ENCODE assay signal across 11 cellular contexts in genomic region chr9:76530458-76531100, GRCh38.
A peak's percentile ranks its signal among the peaks of the same experiment; 100 is the strongest.
DNase-seq lines count a peak whose midpoint lies in the region; ATAC-seq and TF ChIP-seq lines count a peak whose summit lies in the region.
"Had no signal": no experiment of that assay in that cellular context is flagged by ENCODE, and none has a peak within 500 bp of the region (broad histone marks: within the 10 kb centered on the region; RNA-seq: fewer than 3 reads in every experiment).

No MANE protein-coding gene starts in this region.

- no peaks in the 10 kb centered on the region for H3K36me3 Mint-ChIP-seq in CD8-positive, alpha-beta memory T cell
- no peaks in the 10 kb centered on the region for H3K36me3 Mint-ChIP-seq in activated naive CD8-positive, alpha-beta T cell treated with anti-CD3 and anti-CD28 coated beads for 36 hours
- no peaks in the 10 kb centered on the region for H3K36me3 Mint-ChIP-seq in mesothelial cell of epicardium
- H3K36me3 Mint-ChIP-seq: T-cell had no signal

- H3K9me3 Mint-ChIP-seq in CD8-positive, alpha-beta memory T cell = no peaks in the 10 kb centered on the region
- no peaks in the 10 kb centered on the region for H3K9me3 Mint-ChIP-seq in activated naive CD8-positive, alpha-beta T cell treated with anti-CD3 and anti-CD28 coated beads for 36 hours
- no peaks in the 10 kb centered on the region for H3K9me3 Mint-ChIP-seq in mesothelial cell of epicardium
- H3K9me3 Mint-ChIP-seq: T-cell had no signal

- peaks cover 5 to 27% (median 5%) of the 10 kb centered on the region in 3 donors for H3K4me1 Mint-ChIP-seq in CD8-positive, alpha-beta memory T cell
- peaks cover 13% of the 10 kb centered on the region for H3K4me1 Mint-ChIP-seq in activated naive CD8-positive, alpha-beta T cell treated with anti-CD3 and anti-CD28 coated beads for 36 hours
- H3K4me1 Mint-ChIP-seq in mesothelial cell of epicardium = peaks cover 15% of the 10 kb centered on the region

- H3K27me3 Mint-ChIP-seq in CD8-positive, alpha-beta memory T cell = peaks cover 0 to 2% of the 10 kb centered on the region in 2 donors
- H3K27me3 Mint-ChIP-seq in activated naive CD8-positive, alpha-beta T cell treated with anti-CD3 and anti-CD28 coated beads for 36 hours = no peaks in the 10 kb centered on the region
- H3K27me3 Mint-ChIP-seq in mesothelial cell of epicardium (ENCODE audit: low read depth) = no peaks in the 10 kb centered on the region

- H3K4me1 ChIP-seq in CD8-positive, alpha-beta memory T cell (ENCODE audit: insufficient read depth, low read length) = no peaks in the 10 kb centered on the region
- H3K4me1 ChIP-seq: uterus had no signal

- H3K4me3 Mint-ChIP-seq in CD8-positive, alpha-beta memory T cell = peak overlapping the region in 4 of 7 donors; percentile 10 to 82 (median 38)
- H3K4me3 Mint-ChIP-seq in activated naive CD8-positive, alpha-beta T cell treated with anti-CD3 and anti-CD28 coated beads for 36 hours = no peak overlapping the region
- H3K4me3 Mint-ChIP-seq in mesothelial cell of epicardium = no peak overlapping the region
- H3K4me3 Mint-ChIP-seq: T-cell had no signal

- H3K9me3 ChIP-seq in CD8-positive, alpha-beta memory T cell (ENCODE audit: low read length) = no peaks in the 10 kb centered on the region
- H3K9me3 ChIP-seq: uterus had no signal

- POLR2A ChIA-PET in CD8-positive, alpha-beta memory T cell (lab: Charles Lee) = no interaction called here

- H3K27me3 ChIP-seq in CD8-positive, alpha-beta memory T cell (ENCODE audit: insufficient read depth, low read length, poor library complexity, severe bottlenecking) = no peaks in the 10 kb centered on the region
- H3K27me3 ChIP-seq: uterus had no signal

- no peak for DNase-seq in CD8-positive, alpha-beta memory T cell
- no peak for DNase-seq in activated naive CD8-positive, alpha-beta T cell treated with anti-CD3 and anti-CD28 coated beads for 36 hours
- DNase-seq in mesothelial cell of epicardium (ENCODE audit: low spot score in 2 of 2, unreplicated experiment in 2 of 2) (no peak), left colon (no peak), NOMO-1 treated with dmso at 0.1 percent for 144 hours (lab: John Stamatoyannopoulos, UW; ENCODE audit: unreplicated experiment) (no peak), epidermal melanocyte (ENCODE audit: insufficient read length, low spot score) (no peak)
- DNase-seq: NCI-H446 treated with DMSO at 0.1 percent for 48 hours, T-cell, uterus had no signal

- CTCF ChIA-PET in CD8-positive, alpha-beta memory T cell (lab: Charles Lee) = no interaction called here

- no peak overlapping the region for H3K27ac ChIP-seq in CD8-positive, alpha-beta memory T cell (ENCODE audit: low read depth, low read length)
- H3K27ac ChIP-seq: uterus had no signal

- no peak for TF ChIP-seq CTCF in mesothelial cell of epicardium (IDR thresholded peaks at IDR 0.05; ENCODE audit: unreplicated experiment)

- H3K4me3 ChIP-seq in CD8-positive, alpha-beta memory T cell (ENCODE audit: low read length) = no peak overlapping the region
- H3K4me3 ChIP-seq: uterus had no signal

- H3K36me3 ChIP-seq in CD8-positive, alpha-beta memory T cell (ENCODE audit: insufficient read depth, low read length) = no peaks in the 10 kb centered on the region
- H3K36me3 ChIP-seq: uterus had no signal

- peak overlapping the region in 4 of 8 donors; percentile 41 to 91 (median 80) for H3K27ac Mint-ChIP-seq in CD8-positive, alpha-beta memory T cell
- H3K27ac Mint-ChIP-seq in activated naive CD8-positive, alpha-beta T cell treated with anti-CD3 and anti-CD28 coated beads for 36 hours = peak overlapping the region; percentile 71
- H3K27ac Mint-ChIP-seq in mesothelial cell of epicardium = peak overlapping the region; percentile 40
- H3K27ac Mint-ChIP-seq: T-cell had no signal

- peak; percentile 35 for ATAC-seq in HG02798 (IDR thresholded peaks at IDR 0.05; ENCODE audit: poor library complexity, unreplicated experiment)
- no peak for ATAC-seq in left colon
- no peak for ATAC-seq in GM21360 (IDR thresholded peaks at IDR 0.05; ENCODE audit: unreplicated experiment)
- ATAC-seq: T-cell had no signal

- intact Hi-C loops in left colon (cut with DNase I, micrococcal nuclease) = no loop called here

Comparison
In these comparisons a context has a peak if more than half of its experiments do, and no peak if none do; other contexts are left out.
1. H3K4me3 Mint-ChIP-seq: peak in CD8-positive, alpha-beta memory T cell (4 of 7); none in activated naive CD8-positive, alpha-beta T cell treated with anti-CD3 and anti-CD28 coated beads for 36 hours (single experiment) and mesothelial cell of epicardium (single experiment).